ENCODE assay signal across 32 cellular contexts in the genomic region with DNA sequence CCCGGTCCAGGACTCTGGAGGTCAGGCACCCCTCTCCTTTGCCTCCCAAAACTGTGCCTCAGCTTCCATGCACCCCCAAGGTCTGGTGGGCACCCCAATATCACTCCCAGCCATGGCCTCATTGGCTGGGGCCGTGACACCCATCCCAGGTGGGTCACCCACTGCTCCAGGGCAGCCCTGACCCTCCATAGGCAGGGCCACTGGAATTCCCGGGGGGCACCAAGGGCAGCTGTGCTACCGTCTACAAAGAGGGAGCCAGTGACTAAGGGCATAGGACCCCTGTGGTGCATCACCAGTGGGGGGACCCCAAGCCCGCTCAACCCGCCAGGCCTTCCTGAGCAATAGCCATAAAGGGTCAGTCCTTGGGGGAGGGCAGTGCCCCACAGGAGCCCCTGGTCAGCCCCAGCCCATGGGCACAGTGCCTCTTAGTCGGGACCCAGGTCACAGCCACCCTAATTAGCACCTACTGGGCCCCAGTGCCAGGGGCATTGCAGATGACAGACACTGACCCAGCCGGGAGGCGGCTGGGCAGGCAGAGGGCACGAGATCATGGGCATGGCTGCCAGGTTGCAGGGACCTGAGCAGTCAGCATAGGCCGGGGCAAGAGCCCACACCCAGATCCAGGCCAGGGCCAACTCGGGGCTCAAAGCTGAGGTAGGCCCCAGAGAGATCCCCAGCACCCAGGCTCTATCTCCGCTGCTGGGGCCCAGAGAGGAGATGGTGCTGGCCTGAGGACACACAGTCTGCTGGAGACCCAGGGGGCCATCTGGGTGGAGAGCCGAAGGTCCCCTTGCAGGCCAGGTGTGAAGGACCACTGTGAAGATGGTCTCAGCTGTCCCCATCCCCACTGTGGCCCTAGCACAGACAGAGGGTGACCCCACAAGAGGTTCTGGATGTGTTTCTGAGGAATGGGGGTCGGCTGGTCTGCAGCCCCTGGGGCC. TPM values are rescaled to one million over a fixed set of nuclear protein-coding genes. Genes with fewer than 3 reads are reported as not detected.
"Had no signal": no experiment of that assay in that cellular context is flagged by ENCODE, and none has a peak within 500 bp of the region (broad histone marks: within the 10 kb centered on the region; RNA-seq: fewer than 3 reads in every experiment).

No MANE protein-coding gene starts in this region.

- H3K9me3 ChIP-seq: body of pancreas, colonic mucosa, gastroesophageal sphincter, lower lobe of right lung, neutrophil, ovary, prostate gland, uterus had no signal

- DNase-seq: activated CD4-positive, alpha-beta memory T cell treated with anti-CD3 and anti-CD28 coated beads, Interleukin-2, amount 10 ng/mL, durations not matched to agents 7 days and 5 days; activated CD4-positive, alpha-beta T cell treated with anti-CD3 and anti-CD28 coated beads for 1 hour; activated CD4-positive, alpha-beta T cell treated with anti-CD3 and anti-CD28 coated beads, Interleukin-2, amount 10 ng/mL, durations not matched to agents 7 days and 5 days; activated CD8-positive, alpha-beta memory T cell treated with anti-CD3 and anti-CD28 coated beads, Interleukin-2, amount 50 U/mL, for 48 hours; activated T-cell treated with anti-CD3 and anti-CD28 coated beads, Interleukin-2, amount 50 U/mL, for 24 hours; anterior cingulate cortex; body of pancreas; cerebellar nuclear complex; colonic mucosa; effector memory CD4-positive, alpha-beta T cell; erythroblast; hippocampal formation; lower lobe of right lung; mesenchymal stem cell; retina; stimulated activated CD4-positive, alpha-beta T cell treated with anti-CD3 and anti-CD28 coated beads, Interleukin-15, amount 100 ng/mL, for 24 hours; stimulated activated CD4-positive, alpha-beta T cell treated with anti-CD3 and anti-CD28 coated beads, Interleukin-2, amount 100 ng/mL, for 24 hours; stimulated activated naive B cell treated with anti-CD40 and anti-IgM and Interleukin-4, amounts not matched to agents 10 μg/mL and 1 μg/mL and 100 μg/mL, for 72 hours; SW 1271; T1000; uterus had no signal

- H3K4me3 ChIP-seq: body of pancreas, colonic mucosa, dorsolateral prefrontal cortex, gastroesophageal sphincter, lower lobe of right lung, ovary, prostate gland, smooth muscle cell, tibial nerve, uterus had no signal

- H3K27ac ChIP-seq: body of pancreas, colonic mucosa, dorsolateral prefrontal cortex, gastroesophageal sphincter, lower lobe of right lung, neutrophil, ovary, prostate gland, tibial nerve, uterus had no signal

- H3K4me2 ChIP-seq: smooth muscle cell had no signal

- H3K36me3 ChIP-seq: colonic mucosa, gastroesophageal sphincter, lower lobe of right lung, neutrophil, ovary, prostate gland, tibial nerve, uterus had no signal

- H3K4me1 ChIP-seq: colonic mucosa, prostate gland, uterus had no signal

- ATAC-seq: body of pancreas; gastroesophageal sphincter; lower lobe of right lung; stimulated activated naive B cell treated with anti-CD40 and anti-IgM and Interleukin-4, amounts not matched to agents 10 μg/mL and 1 μg/mL and 100 μg/mL, for 72 hours had no signal

RNA-seq across cellular contexts. Expression of a gene that starts 56.7 kb away (rescaled TPM):
- total RNA-seq: activated CD4-positive, alpha-beta memory T cell treated with anti-CD3 and anti-CD28 coated beads, Interleukin-2, amount 10 ng/mL, durations not matched to agents 7 days and 5 days; activated CD4-positive, alpha-beta T cell treated with anti-CD3 and anti-CD28 coated beads, Interleukin-2, amount 10 ng/mL, durations not matched to agents 7 days and 5 days; body of pancreas; colonic mucosa; dorsolateral prefrontal cortex; gastroesophageal sphincter; kidney epithelial cell; mononuclear cell; myocyte; ovary; temporal lobe; tibial nerve; uterus had no signal
